ENCODE assay signal across 1 cellular context in the genomic region with DNA sequence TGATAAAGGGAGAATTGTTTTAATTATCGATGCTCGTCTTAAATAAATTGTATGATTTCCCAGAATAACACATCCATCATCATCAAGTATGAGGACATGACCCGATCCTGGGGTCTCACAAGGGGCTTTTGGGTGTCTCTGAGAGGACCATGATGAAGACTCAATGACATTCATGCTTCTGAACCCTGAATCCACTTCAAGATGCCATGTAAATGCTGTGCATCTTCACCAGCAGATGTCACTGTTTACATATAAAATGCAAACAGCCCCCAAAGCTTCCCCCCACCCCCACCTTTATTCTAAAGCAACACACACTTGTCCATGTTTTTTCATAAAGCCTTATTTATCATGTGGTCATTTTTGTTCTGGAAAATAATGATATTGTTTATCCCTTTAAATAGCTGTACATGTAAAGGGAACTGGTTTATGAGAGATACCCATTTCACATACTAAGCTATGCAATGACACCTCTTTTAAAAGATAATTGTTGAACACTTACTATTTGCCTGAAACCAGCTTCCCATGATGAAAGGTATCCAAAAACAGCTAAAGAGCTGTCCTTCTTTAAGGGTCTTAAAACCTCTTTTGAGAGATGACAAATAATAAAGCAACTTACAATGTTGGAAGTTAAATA.
TF ChIP-seq lines count a peak whose summit lies in the region.

No MANE protein-coding gene starts in this region.

TF ChIP-seq in Ishikawa, 13 proteins besides CTCF, POLR2A, EP300 and RAD21 (continued from another document):
- no peak for TF ChIP-seq REST (IDR thresholded peaks at IDR 0.05; ENCODE audit: low read depth)
- no peak for TF ChIP-seq YY1 (IDR thresholded peaks at IDR 0.05; ENCODE audit: low read depth)
- TF ChIP-seq TEAD4 (IDR thresholded peaks at IDR 0.05), result no peak
- no peak for TF ChIP-seq MAX (IDR thresholded peaks at IDR 0.05)
- TF ChIP-seq CEBPB (IDR thresholded peaks at IDR 0.05), result no peak
- TF ChIP-seq EGR1 (IDR thresholded peaks at IDR 0.05), result no peak
- no peak for TF ChIP-seq TCF12 (IDR thresholded peaks at IDR 0.05; ENCODE audit: low read depth)
